In the genomic region with DNA sequence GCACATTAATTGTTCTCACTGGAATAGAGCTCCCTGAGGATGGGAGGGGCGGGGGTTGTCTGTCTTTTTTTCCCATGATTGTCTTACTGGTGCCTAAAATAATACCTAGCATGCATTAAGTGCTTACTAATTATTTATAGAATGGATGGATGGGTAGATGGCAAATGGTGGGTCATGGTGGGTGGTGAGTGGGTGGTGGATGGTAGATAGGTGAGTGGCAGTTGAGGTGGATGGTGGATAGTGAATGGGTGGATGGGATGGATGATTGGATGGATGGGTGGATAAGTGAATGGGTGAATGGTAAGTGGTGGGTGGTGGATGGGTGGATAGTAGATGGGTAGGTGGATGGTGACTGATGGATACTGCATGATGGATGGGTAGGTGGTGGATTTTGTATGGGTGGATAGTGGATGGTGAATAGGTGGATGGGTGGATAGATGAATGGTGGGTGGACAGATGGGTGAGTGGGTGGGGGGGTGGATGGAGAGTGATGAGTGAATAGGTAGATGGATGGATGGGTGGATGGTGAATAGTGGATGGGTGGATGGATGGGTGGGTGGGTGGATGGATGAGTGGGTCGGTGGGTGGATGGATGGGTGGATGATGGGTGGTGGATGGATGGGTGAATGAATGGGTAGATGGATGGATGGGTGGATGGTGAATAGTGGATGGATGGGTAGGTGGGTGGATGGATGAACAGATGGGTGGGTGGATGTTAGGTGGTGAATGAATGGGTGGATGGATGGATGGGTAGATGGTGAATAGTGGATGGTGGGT, we compare ENCODE assay signal across 26 cellular contexts. TPM values are rescaled to one million over a fixed set of nuclear protein-coding genes. Genes with fewer than 3 reads are reported as not detected.
"Had no signal": no experiment of that assay in that cellular context is flagged by ENCODE, and none has a peak within 500 bp of the region (broad histone marks: within the 10 kb centered on the region; RNA-seq: fewer than 3 reads in every experiment).

No MANE protein-coding gene starts in this region.

- ATAC-seq: activated T-cell treated with anti-CD3 and anti-CD28 coated beads, Interleukin-2, amount 50 U/mL, for 4 hours had no signal

- H3K4me3 Mint-ChIP-seq: activated B cell treated with CpG ODN at 0.5 μM for 24 hours; activated CD4-positive, alpha-beta T cell treated with anti-CD3 and anti-CD28 coated beads, Interleukin-2, amount 10 ng/mL, durations not matched to agents 24 days and 14 days; activated naive CD8-positive, alpha-beta T cell treated with anti-CD3 and anti-CD28 coated beads for 36 hours; activated T-cell treated with anti-CD3 and anti-CD28 coated beads, Interleukin-2, amount 50 U/mL, for 4 hours; IgD-negative memory B cell had no signal

- H3K9me3 Mint-ChIP-seq: activated B cell treated with CpG ODN at 0.5 μM for 24 hours had no signal

- DNase-seq: activated B cell treated with CpG ODN at 0.5 μM for 24 hours; activated CD4-positive, alpha-beta T cell treated with anti-CD3 and anti-CD28 coated beads for 1 hour; activated CD4-positive, alpha-beta T cell treated with anti-CD3 and anti-CD28 coated beads, Interleukin-2, amount 10 ng/mL, durations not matched to agents 24 days and 14 days; activated CD4-positive, alpha-beta T cell treated with anti-CD3 and anti-CD28 coated beads, Interleukin-2, amount 50 U/mL, for 48 hours; activated effector memory CD4-positive, alpha-beta T cell treated with anti-CD3 and anti-CD28 coated beads, Interleukin-2, amount 50 U/mL, for 16 hours; activated naive CD4-positive, alpha-beta T cell treated with Interleukin-2 at 50 U/mL for 16 hours; activated naive CD8-positive, alpha-beta T cell treated with anti-CD3 and anti-CD28 coated beads for 36 hours; activated T-cell treated with anti-CD3 and anti-CD28 coated beads, Interleukin-2, amount 50 U/mL, for 4 hours; KG1; NCI-H1048; NCI-H1417 treated with DMSO at 0.1 percent for 48 hours; NCI-H1694 treated with DMSO at 0.1 percent for 48 hours; NCI-H2029 treated with DMSO at 0.1 percent for 48 hours; NCI-H345; NCI-H510A; NCI-H526 treated with DMSO at 0.1 percent for 48 hours; NCI-H82; SIG-M5; T-helper 2 cell; T1000 had no signal

- H3K4me1 Mint-ChIP-seq: activated B cell treated with CpG ODN at 0.5 μM for 24 hours; activated naive CD8-positive, alpha-beta T cell treated with anti-CD3 and anti-CD28 coated beads for 36 hours; IgD-negative memory B cell had no signal

- FAIRE-seq: TTC549 had no signal

- H3K36me3 Mint-ChIP-seq: activated naive CD8-positive, alpha-beta T cell treated with anti-CD3 and anti-CD28 coated beads for 36 hours; IgD-negative memory B cell had no signal

- H3K27ac Mint-ChIP-seq: activated B cell treated with CpG ODN at 0.5 μM for 24 hours; activated CD4-positive, alpha-beta T cell treated with anti-CD3 and anti-CD28 coated beads, Interleukin-2, amount 10 ng/mL, durations not matched to agents 24 days and 14 days; activated naive CD8-positive, alpha-beta T cell treated with anti-CD3 and anti-CD28 coated beads for 36 hours had no signal

RNA-seq across cellular contexts. Expression of a gene that starts 51.6 kb away (rescaled TPM):
- total RNA-seq: activated CD4-positive, alpha-beta T cell treated with anti-CD3 and anti-CD28 coated beads, Interleukin-2, amount 10 ng/mL, durations not matched to agents 24 days and 14 days; activated naive CD8-positive, alpha-beta T cell treated with anti-CD3 and anti-CD28 coated beads for 36 hours; activated T-cell treated with anti-CD3 and anti-CD28 coated beads, Interleukin-2, amount 50 U/mL, for 4 hours; LHCN-M2; M059J; OCI-LY7; RPMI7951 had no signal
- polyA plus RNA-seq: IgD-negative memory B cell had no signal
